In the genomic region with DNA sequence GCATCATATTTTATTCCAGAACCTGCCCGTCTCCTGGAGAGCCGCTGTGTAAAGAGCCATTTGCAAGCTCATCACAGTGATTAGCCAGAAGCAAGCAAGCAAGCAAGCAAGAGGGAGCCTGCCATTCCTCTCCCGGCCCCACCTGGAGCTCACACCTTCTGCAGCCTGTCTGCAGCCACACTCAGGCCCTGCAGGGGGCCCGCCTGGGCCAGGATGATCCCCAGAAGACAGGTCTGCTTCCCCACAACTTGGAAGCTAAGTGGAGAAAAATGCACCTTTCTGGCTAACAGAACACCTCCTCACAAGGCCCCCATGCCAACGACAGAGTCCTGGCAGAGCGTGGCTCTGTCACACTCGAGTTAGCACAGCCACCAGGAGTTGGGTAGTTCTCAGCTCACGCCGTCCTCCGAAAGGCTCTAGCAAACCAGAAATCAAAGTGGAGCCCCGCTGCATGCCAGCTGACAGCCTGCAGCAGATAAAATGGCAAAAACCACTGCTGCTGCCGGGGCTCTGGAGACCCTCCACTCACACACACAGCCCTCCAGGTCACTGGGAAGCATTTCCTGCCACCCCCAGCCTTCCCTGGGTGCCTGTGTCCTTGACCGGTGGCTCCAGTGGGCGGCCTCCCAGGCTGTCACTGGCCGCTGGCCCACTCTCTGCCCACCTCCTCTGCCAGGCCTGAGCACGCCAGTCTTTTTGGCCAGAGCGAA, we compare ENCODE assay signal across 15 cellular contexts. TPM values are rescaled to one million over a fixed set of nuclear protein-coding genes. Genes with fewer than 3 reads are reported as not detected.
DNase-seq lines count a peak whose midpoint lies in the region; ATAC-seq and TF ChIP-seq lines count a peak whose summit lies in the region.
"Had no signal": no experiment of that assay in that cellular context is flagged by ENCODE, and none has a peak within 500 bp of the region (broad histone marks: within the 10 kb centered on the region; RNA-seq: fewer than 3 reads in every experiment).

No MANE protein-coding gene starts in this region.

- no peak overlapping the region for H3K4me3 ChIP-seq in stomach
- H3K4me3 ChIP-seq: mucosa of descending colon, SJCRH30, testis had no signal

- H3K9me3 Mint-ChIP-seq in activated naive CD4-positive, alpha-beta T cell treated with anti-CD3 and anti-CD28 coated beads, Interleukin-2, amount 10 ng/mL, durations not matched to agents 7 days and 5 days, result peaks cover 4% of the 10 kb centered on the region

- TF ChIP-seq EP300 in stomach (IDR thresholded peaks at IDR 0.05), result no peak

- intact Hi-C loops in stomach (cut with DNase I; ENCODE audit: low total_unique reads), result no loop called here

- CTCF ChIA-PET in activated naive CD4-positive, alpha-beta T cell treated with anti-CD3 and anti-CD28 coated beads, Interleukin-2, amount 10 ng/mL, durations not matched to agents 7 days and 5 days (lab: Charles Lee), result no interaction called here

- no peaks in the 10 kb centered on the region for H3K36me3 ChIP-seq in stomach
- H3K36me3 ChIP-seq: SJCRH30 had no signal

- no peaks in the 10 kb centered on the region for H3K4me1 Mint-ChIP-seq in activated naive CD4-positive, alpha-beta T cell treated with anti-CD3 and anti-CD28 coated beads, Interleukin-2, amount 10 ng/mL, durations not matched to agents 7 days and 5 days
- H3K4me1 Mint-ChIP-seq: activated B cell treated with CpG ODN at 0.5 μM for 24 hours had no signal

- 32 to 70% (median 35%) methylated on average over 11 to 17 of the region's 17 CpGs for WGBS in stomach, 5 donors

- H3K4me1 ChIP-seq in stomach, result peaks cover 0 to 27% (median 13%) of the 10 kb centered on the region in 4 donors
- H3K4me1 ChIP-seq: SJCRH30 had no signal

- H3K27ac ChIP-seq in stomach, result peak overlapping the region; percentile 79 to 90 (median 80)
- H3K27ac ChIP-seq: 22Rv1, SJCRH30, testis had no signal

- H3K27me3 ChIP-seq in stomach, result no peaks in the 10 kb centered on the region
- H3K27me3 ChIP-seq: SJCRH30, testis had no signal

- TF ChIP-seq POLR2A in stomach (IDR thresholded peaks at IDR 0.05), result no peak

- H3K4me3 Mint-ChIP-seq in activated naive CD4-positive, alpha-beta T cell treated with anti-CD3 and anti-CD28 coated beads, Interleukin-2, amount 10 ng/mL, durations not matched to agents 7 days and 5 days, result no peak overlapping the region
- H3K4me3 Mint-ChIP-seq: activated B cell treated with CpG ODN at 0.5 μM for 24 hours had no signal

- TF ChIP-seq CTCF in stomach (IDR thresholded peaks at IDR 0.05), result peak in 2 of 7 experiments; percentile 9 to 38

- no peaks in the 10 kb centered on the region for H3K36me3 Mint-ChIP-seq in activated naive CD4-positive, alpha-beta T cell treated with anti-CD3 and anti-CD28 coated beads, Interleukin-2, amount 10 ng/mL, durations not matched to agents 7 days and 5 days

- no peaks in the 10 kb centered on the region for H3K9me3 ChIP-seq in stomach
- H3K9me3 ChIP-seq: mucosa of descending colon, SJCRH30, testis had no signal

- H3K27me3 Mint-ChIP-seq in activated naive CD4-positive, alpha-beta T cell treated with anti-CD3 and anti-CD28 coated beads, Interleukin-2, amount 10 ng/mL, durations not matched to agents 7 days and 5 days, result peaks cover 3% of the 10 kb centered on the region

- no peak for ATAC-seq in HG03457 (IDR thresholded peaks at IDR 0.05; ENCODE audit: unreplicated experiment)
- ATAC-seq: sciatic nerve had no signal

- H3K27ac Mint-ChIP-seq in activated naive CD4-positive, alpha-beta T cell treated with anti-CD3 and anti-CD28 coated beads, Interleukin-2, amount 10 ng/mL, durations not matched to agents 7 days and 5 days, result no peak overlapping the region
- H3K27ac Mint-ChIP-seq: activated B cell treated with CpG ODN at 0.5 μM for 24 hours had no signal

- DNase-seq in NCI-H1417 (lab: John Stamatoyannopoulos, UW) (peak; percentile 13 to 81 (median 71)), NCI-H1417 treated with DMSO at 0.1 percent for 48 hours (lab: John Stamatoyannopoulos, UW) (no peak), NCI-H510A treated with DMSO at 0.1 percent for 48 hours (lab: John Stamatoyannopoulos, UW) (peak; percentile 29), iPS DF 19.7 (ENCODE audit: low read depth, low spot score) (peak; percentile 30), stomach (peak; percentile 76)
- no peak for DNase-seq in activated naive CD4-positive, alpha-beta T cell treated with anti-CD3 and anti-CD28 coated beads, Interleukin-2, amount 10 ng/mL, durations not matched to agents 7 days and 5 days
- DNase-seq in effector CD8-positive, alpha-beta T cell (lab: John Stamatoyannopoulos, UW), result no peak
- DNase-seq: activated B cell treated with CpG ODN at 0.5 μM for 24 hours, hippocampal formation, SJCRH30, testis had no signal

RNA-seq across cellular contexts. Expression of a gene that starts 54.9 kb away (rescaled TPM):
- total RNA-seq in stomach, result 10 to 100 TPM in 4 of 5 donors, 1 to 10 TPM in 1; 3.5 to 90.6 (median 81.7) TPM
- polyA plus RNA-seq in stomach, result 10 to 100 TPM; 50.7 to 62.6 (median 57.1) TPM

Comparison
In these comparisons a context has a peak if more than half of its experiments do, and no peak if none do; other contexts are left out.
1. DNase-seq: peak in NCI-H1417 (3 of 3), NCI-H510A treated with DMSO at 0.1 percent for 48 hours (single experiment), iPS DF 19.7 (single experiment) and stomach (single experiment); none in NCI-H1417 treated with DMSO at 0.1 percent for 48 hours (single experiment), activated naive CD4-positive, alpha-beta T cell treated with anti-CD3 and anti-CD28 coated beads, Interleukin-2, amount 10 ng/mL, durations not matched to agents 7 days and 5 days (single experiment) and effector CD8-positive, alpha-beta T cell (single experiment).